8 cellular contexts compared by ENCODE assay signal in genomic region chr9:107282268-107282667, GRCh38. TPM values are rescaled to one million over a fixed set of nuclear protein-coding genes. Genes with fewer than 3 reads are reported as not detected.
DNase-seq lines count a peak whose midpoint lies in the region; TF ChIP-seq lines count a peak whose summit lies in the region.

No MANE protein-coding gene starts in this region.

- H4K20me1 ChIP-seq in OCI-LY1 (ENCODE audit: insufficient read depth, low read length), result 0 out of 2 replicates have a peak, but pooled peaks cover 3% of the 10 kb centered on the region

- no peaks in the 10 kb centered on the region for H3K9me3 ChIP-seq in OCI-LY1 (ENCODE audit: low read length)
- no peaks in the 10 kb centered on the region for H3K9me3 ChIP-seq in ectodermal cell (ENCODE audit: control insufficient read depth, low read length)
- no peaks in the 10 kb centered on the region for H3K9me3 ChIP-seq in neutrophil

- H3K4me1 ChIP-seq in OCI-LY1 (ENCODE audit: insufficient read depth, low read length, severe bottlenecking) (peaks cover 33% of the 10 kb centered on the region), ectodermal cell (ENCODE audit: control insufficient read depth, insufficient read depth, low read length) (peaks cover 5% of the 10 kb centered on the region), neutrophil (ENCODE audit: control insufficient read depth in 1 of 2, insufficient read depth in 1 of 2, low read depth in 1 of 2, low read length in 1 of 2) (peaks cover 73 to 76% of the 10 kb centered on the region in 2 experiments)

- H3K4me2 ChIP-seq in OCI-LY1 (ENCODE audit: low read length), result peak overlapping the region; percentile 90

- TF ChIP-seq CTCF in OCI-LY1 (IDR thresholded peaks at IDR 0.05; ENCODE audit: low read length), result no peak
- TF ChIP-seq CTCF in neutrophil (IDR thresholded peaks at IDR 0.05), result no peak

- H3K79me2 ChIP-seq in OCI-LY1 (ENCODE audit: insufficient read depth, low read length), result peaks cover 34% of the 10 kb centered on the region

- no peaks in the 10 kb centered on the region for H3K27me3 ChIP-seq in OCI-LY1 (ENCODE audit: insufficient read depth, low read length)
- no peaks in the 10 kb centered on the region for H3K27me3 ChIP-seq in ectodermal cell (ENCODE audit: control insufficient read depth, insufficient read depth, low read length, poor library complexity, severe bottlenecking)
- H3K27me3 ChIP-seq in neutrophil, result peaks cover 3% of the 10 kb centered on the region

- peak overlapping the region; percentile 75 for H3K4me3 ChIP-seq in OCI-LY1 (ENCODE audit: low read depth, low read length, poor library complexity, severe bottlenecking)
- peak overlapping the region; percentile 59 for H3K4me3 ChIP-seq in ectodermal cell (ENCODE audit: insufficient read depth, low read depth, low read length)
- peak overlapping the region; percentile 77 to 85 for H3K4me3 ChIP-seq in neutrophil (ENCODE audit: low read depth in 1 of 2, low read length in 1 of 2)

- peak overlapping the region; percentile 84 for H3K9ac ChIP-seq in OCI-LY1 (ENCODE audit: low read length)

- peaks cover 12% of the 10 kb centered on the region for H3K36me3 ChIP-seq in OCI-LY1 (ENCODE audit: insufficient read depth, low read length)
- no peaks in the 10 kb centered on the region for H3K36me3 ChIP-seq in ectodermal cell (ENCODE audit: control insufficient read depth, insufficient read depth, low read length)
- no peaks in the 10 kb centered on the region for H3K36me3 ChIP-seq in neutrophil

- peak; percentile 9 for DNase-seq in stimulated activated CD4-positive, alpha-beta T cell treated with anti-CD3 and anti-CD28 coated beads, Interleukin-4, amount 100 ng/mL, for 24 hours
- DNase-seq in stimulated activated CD4-positive, alpha-beta T cell treated with anti-CD3 and anti-CD28 coated beads, Interleukin-4, amount 100 ng/mL, for 1 hour, result no peak
- no peak for DNase-seq in SW480 (ENCODE audit: low spot score)
- DNase-seq in HCEC 1CT, result no peak
- no peak for DNase-seq in NCI-H1436 (lab: John Stamatoyannopoulos, UW)

- H3K27ac ChIP-seq in OCI-LY1 (ENCODE audit: low read depth, low read length, poor library complexity, severe bottlenecking), result no peak overlapping the region
- H3K27ac ChIP-seq in ectodermal cell (ENCODE audit: insufficient read depth, low read depth, low read length, poor library complexity, severe bottlenecking), result no peak overlapping the region
- peak overlapping the region; percentile 99 for H3K27ac ChIP-seq in neutrophil

- 28 to 30% methylated on average over 9 of the region's 9 CpGs for WGBS in ectodermal cell, 2 experiments

- no peaks in the 10 kb centered on the region for H3F3A ChIP-seq in OCI-LY1 (ENCODE audit: insufficient read depth, low read length)

- H2AFZ ChIP-seq in OCI-LY1 (ENCODE audit: low read length), result peak overlapping the region; percentile 92

- H3K9me2 ChIP-seq in OCI-LY1 (ENCODE audit: low read depth, low read length), result no peaks in the 10 kb centered on the region

RNA-seq across cellular contexts. Expression of gene RAD23B, which starts 0.8 kb away (rescaled TPM):
- polyA plus RNA-seq in ectodermal cell (2013, experiment 1 of 4), result 187 TPM
- 180 TPM for polyA plus RNA-seq in ectodermal cell (2013, experiment 2 of 4)
- polyA plus RNA-seq in ectodermal cell (2013, experiment 3 of 4), result 151 TPM
- polyA plus RNA-seq in ectodermal cell (2013, experiment 4 of 4), result 171 TPM
